In genomic region chr6:106535012-106535411, GRCh38 we compare ENCODE assay signal across 21 cellular contexts.
DNase-seq lines count a peak whose midpoint lies in the region; ATAC-seq and TF ChIP-seq lines count a peak whose summit lies in the region.
"Had no signal": no experiment of that assay in that cellular context is flagged by ENCODE, and none has a peak within 500 bp of the region (broad histone marks: within the 10 kb centered on the region; RNA-seq: fewer than 3 reads in every experiment).

No MANE protein-coding gene starts in this region.

- H3K9me3 ChIP-seq in naive thymus-derived CD4-positive, alpha-beta T cell (ENCODE audit: control insufficient read depth in 2 of 3, low read length in 3 of 3), result no peaks in the 10 kb centered on the region
- no peaks in the 10 kb centered on the region for H3K9me3 ChIP-seq in MG63
- H3K9me3 ChIP-seq: thyroid gland had no signal

- H3K4me3 ChIP-seq in naive thymus-derived CD4-positive, alpha-beta T cell (ENCODE audit: low read length), result no peak overlapping the region
- no peak overlapping the region for H3K4me3 ChIP-seq in MG63
- H3K4me3 ChIP-seq: thyroid gland had no signal

- peak overlapping the region; percentile 84 for H3K27ac Mint-ChIP-seq in activated CD8-positive, alpha-beta T cell treated with anti-CD3 and anti-CD28 coated beads for 36 hours
- H3K27ac Mint-ChIP-seq in activated CD8-positive, alpha-beta T cell treated with anti-CD3 and anti-CD28 coated beads, Interleukin-2, amount 10 ng/mL, durations not matched to agents 7 days and 5 days, result no peak overlapping the region
- peak overlapping the region; percentile 82 for H3K27ac Mint-ChIP-seq in activated T-helper 2 cell treated with anti-CD3 and anti-CD28 coated beads, Interferon-gamma antibody, Interleukin-2, Interleukin-4, amounts not matched to agents 10 μg/mL and 5 μg/mL and 100 μg/mL, durations not matched to agents 14 hours and 24 hours and 36 hours
- peak overlapping the region in 6 of 9 donors; percentile 26 to 88 (median 74) for H3K27ac Mint-ChIP-seq in naive thymus-derived CD4-positive, alpha-beta T cell
- H3K27ac Mint-ChIP-seq: endodermal cell, mesothelial cell of epicardium had no signal

- H3K4me1 Mint-ChIP-seq in activated CD8-positive, alpha-beta T cell treated with anti-CD3 and anti-CD28 coated beads for 36 hours (ENCODE audit: low read depth), result peaks cover 73% of the 10 kb centered on the region
- H3K4me1 Mint-ChIP-seq in activated CD8-positive, alpha-beta T cell treated with anti-CD3 and anti-CD28 coated beads, Interleukin-2, amount 10 ng/mL, durations not matched to agents 7 days and 5 days (ENCODE audit: low read depth), result peaks cover 57% of the 10 kb centered on the region
- peaks cover 66% of the 10 kb centered on the region for H3K4me1 Mint-ChIP-seq in activated T-helper 2 cell treated with anti-CD3 and anti-CD28 coated beads, Interferon-gamma antibody, Interleukin-2, Interleukin-4, amounts not matched to agents 10 μg/mL and 5 μg/mL and 100 μg/mL, durations not matched to agents 14 hours and 24 hours and 36 hours (ENCODE audit: low read depth)
- H3K4me1 Mint-ChIP-seq in naive thymus-derived CD4-positive, alpha-beta T cell, result peaks cover 38 to 88% (median 82%) of the 10 kb centered on the region in 7 donors

- intact Hi-C loops in activated CD8-positive, alpha-beta T cell treated with anti-CD3 and anti-CD28 coated beads for 36 hours (cut with micrococcal nuclease), result loop anchor here (2.0 kb wide), 1 partner anchor 14 kb away; no protein-coding TSS in a partner anchor
- intact Hi-C loops in activated T-helper 2 cell treated with anti-CD3 and anti-CD28 coated beads, Interferon-gamma antibody, Interleukin-2, Interleukin-4, amounts not matched to agents 10 μg/mL and 5 μg/mL and 100 μg/mL, durations not matched to agents 14 hours and 24 hours and 36 hours (cut with micrococcal nuclease), result loop anchor here (2.0 kb wide), 1 partner anchor 18 kb away; no protein-coding TSS in a partner anchor
- intact Hi-C loops in naive thymus-derived CD4-positive, alpha-beta T cell (cut with micrococcal nuclease), result no loop called here

- no peak overlapping the region for H3K4me3 Mint-ChIP-seq in activated CD8-positive, alpha-beta T cell treated with anti-CD3 and anti-CD28 coated beads for 36 hours
- H3K4me3 Mint-ChIP-seq in activated CD8-positive, alpha-beta T cell treated with anti-CD3 and anti-CD28 coated beads, Interleukin-2, amount 10 ng/mL, durations not matched to agents 7 days and 5 days, result no peak overlapping the region
- H3K4me3 Mint-ChIP-seq in activated T-helper 2 cell treated with anti-CD3 and anti-CD28 coated beads, Interferon-gamma antibody, Interleukin-2, Interleukin-4, amounts not matched to agents 10 μg/mL and 5 μg/mL and 100 μg/mL, durations not matched to agents 14 hours and 24 hours and 36 hours (ENCODE audit: low read depth), result peak overlapping the region; percentile 9
- peak overlapping the region in 2 of 10 donors; percentile 43 to 44 for H3K4me3 Mint-ChIP-seq in naive thymus-derived CD4-positive, alpha-beta T cell
- H3K4me3 Mint-ChIP-seq: endodermal cell, mesothelial cell of epicardium had no signal

- peaks cover 11 to 20% (median 20%) of the 10 kb centered on the region in 3 experiments for H3K36me3 ChIP-seq in naive thymus-derived CD4-positive, alpha-beta T cell (ENCODE audit: control insufficient read depth in 2 of 3, insufficient read depth in 3 of 3, low read length in 3 of 3)
- H3K36me3 ChIP-seq in MG63, result no peaks in the 10 kb centered on the region
- H3K36me3 ChIP-seq: WERI-Rb-1 had no signal

- peaks cover 51% of the 10 kb centered on the region for H3K36me3 Mint-ChIP-seq in activated CD8-positive, alpha-beta T cell treated with anti-CD3 and anti-CD28 coated beads for 36 hours (ENCODE audit: low read depth)
- H3K36me3 Mint-ChIP-seq in activated CD8-positive, alpha-beta T cell treated with anti-CD3 and anti-CD28 coated beads, Interleukin-2, amount 10 ng/mL, durations not matched to agents 7 days and 5 days (ENCODE audit: low read depth), result peaks cover 83% of the 10 kb centered on the region
- H3K36me3 Mint-ChIP-seq in activated T-helper 2 cell treated with anti-CD3 and anti-CD28 coated beads, Interferon-gamma antibody, Interleukin-2, Interleukin-4, amounts not matched to agents 10 μg/mL and 5 μg/mL and 100 μg/mL, durations not matched to agents 14 hours and 24 hours and 36 hours (ENCODE audit: low read depth), result peaks cover 91% of the 10 kb centered on the region
- peaks cover 6 to 74% (median 54%) of the 10 kb centered on the region in 5 donors for H3K36me3 Mint-ChIP-seq in naive thymus-derived CD4-positive, alpha-beta T cell
- H3K36me3 Mint-ChIP-seq: mesothelial cell of epicardium had no signal

- TF ChIP-seq CTCF in activated CD8-positive, alpha-beta T cell treated with anti-CD3 and anti-CD28 coated beads for 36 hours (IDR thresholded peaks at IDR 0.05), result no peak
- TF ChIP-seq CTCF in GM20000 (IDR thresholded peaks at IDR 0.05; ENCODE audit: extremely low read depth, missing control alignments), result no peak

- H3K9me3 Mint-ChIP-seq in activated CD8-positive, alpha-beta T cell treated with anti-CD3 and anti-CD28 coated beads for 36 hours, result no peaks in the 10 kb centered on the region
- H3K9me3 Mint-ChIP-seq in activated CD8-positive, alpha-beta T cell treated with anti-CD3 and anti-CD28 coated beads, Interleukin-2, amount 10 ng/mL, durations not matched to agents 7 days and 5 days (ENCODE audit: insufficient read depth), result no peaks in the 10 kb centered on the region
- no peaks in the 10 kb centered on the region for H3K9me3 Mint-ChIP-seq in activated T-helper 2 cell treated with anti-CD3 and anti-CD28 coated beads, Interferon-gamma antibody, Interleukin-2, Interleukin-4, amounts not matched to agents 10 μg/mL and 5 μg/mL and 100 μg/mL, durations not matched to agents 14 hours and 24 hours and 36 hours
- no peaks in the 10 kb centered on the region for H3K9me3 Mint-ChIP-seq in naive thymus-derived CD4-positive, alpha-beta T cell
- H3K9me3 Mint-ChIP-seq: endodermal cell, mesothelial cell of epicardium had no signal

- no peak overlapping the region for H3K27ac ChIP-seq in naive thymus-derived CD4-positive, alpha-beta T cell (ENCODE audit: low read depth, low read length)
- H3K27ac ChIP-seq: thyroid gland, WERI-Rb-1 had no signal

- H3K4me1 ChIP-seq in naive thymus-derived CD4-positive, alpha-beta T cell (ENCODE audit: control insufficient read depth in 2 of 2, insufficient read depth in 2 of 2, low read length in 2 of 2), result peaks cover 19 to 28% of the 10 kb centered on the region in 2 donors
- H3K4me1 ChIP-seq: thyroid gland had no signal

- ATAC-seq in activated CD8-positive, alpha-beta T cell treated with anti-CD3 and anti-CD28 coated beads for 36 hours, result peak; percentile 35
- no peak for ATAC-seq in activated CD8-positive, alpha-beta T cell treated with anti-CD3 and anti-CD28 coated beads, Interleukin-2, amount 10 ng/mL, durations not matched to agents 7 days and 5 days
- peak; percentile 25 for ATAC-seq in GM18909 (IDR thresholded peaks at IDR 0.05; ENCODE audit: poor library complexity, unreplicated experiment)
- ATAC-seq in naive thymus-derived CD4-positive, alpha-beta T cell, result no peak
- no peak for ATAC-seq in HG03135 (IDR thresholded peaks at IDR 0.05; ENCODE audit: unreplicated experiment)
- ATAC-seq: left colon had no signal

- no peaks in the 10 kb centered on the region for H3K27me3 Mint-ChIP-seq in activated CD8-positive, alpha-beta T cell treated with anti-CD3 and anti-CD28 coated beads for 36 hours
- no peaks in the 10 kb centered on the region for H3K27me3 Mint-ChIP-seq in activated CD8-positive, alpha-beta T cell treated with anti-CD3 and anti-CD28 coated beads, Interleukin-2, amount 10 ng/mL, durations not matched to agents 7 days and 5 days (ENCODE audit: low read depth)
- no peaks in the 10 kb centered on the region for H3K27me3 Mint-ChIP-seq in activated T-helper 2 cell treated with anti-CD3 and anti-CD28 coated beads, Interferon-gamma antibody, Interleukin-2, Interleukin-4, amounts not matched to agents 10 μg/mL and 5 μg/mL and 100 μg/mL, durations not matched to agents 14 hours and 24 hours and 36 hours (ENCODE audit: low read depth)
- no peaks in the 10 kb centered on the region for H3K27me3 Mint-ChIP-seq in naive thymus-derived CD4-positive, alpha-beta T cell

- H3K27me3 ChIP-seq in naive thymus-derived CD4-positive, alpha-beta T cell (ENCODE audit: control insufficient read depth in 2 of 2, insufficient read depth in 2 of 2, low read length in 2 of 2), result no peaks in the 10 kb centered on the region
- no peaks in the 10 kb centered on the region for H3K27me3 ChIP-seq in MG63
- H3K27me3 ChIP-seq: thyroid gland had no signal

- POLR2A ChIA-PET in activated CD8-positive, alpha-beta T cell treated with anti-CD3 and anti-CD28 coated beads for 36 hours (lab: Charles Lee), result interaction anchor here (1.0 to 5.6 kb wide), 9 partner anchors 9 to 543 kb away, joined by 3 to 65 read pairs (median 8); no protein-coding TSS in a partner anchor
- POLR2A ChIA-PET in activated CD8-positive, alpha-beta T cell treated with anti-CD3 and anti-CD28 coated beads, Interleukin-2, amount 10 ng/mL, durations not matched to agents 7 days and 5 days (lab: Charles Lee), result interaction anchor here (1.9 to 2.6 kb wide), 4 partner anchors 10 to 24 kb away, joined by 6 to 25 read pairs (median 14); no protein-coding TSS in a partner anchor
- POLR2A ChIA-PET in naive thymus-derived CD4-positive, alpha-beta T cell (lab: Charles Lee), result interaction anchor here (1.2 to 2.2 kb wide), 4 partner anchors 9 to 22 kb away, joined by 6 to 14 read pairs (median 9); no protein-coding TSS in a partner anchor

- DNase-seq in activated CD8-positive, alpha-beta T cell treated with anti-CD3 and anti-CD28 coated beads for 36 hours, result peak; percentile 44
- no peak for DNase-seq in activated CD8-positive, alpha-beta T cell treated with anti-CD3 and anti-CD28 coated beads, Interleukin-2, amount 10 ng/mL, durations not matched to agents 7 days and 5 days
- no peak for DNase-seq in activated T-helper 2 cell treated with anti-CD3 and anti-CD28 coated beads, Interferon-gamma antibody, Interleukin-2, Interleukin-4, amounts not matched to agents 10 μg/mL and 5 μg/mL and 100 μg/mL, durations not matched to agents 14 hours and 24 hours and 36 hours (ENCODE audit: low spot score)
- no peak for DNase-seq in naive thymus-derived CD4-positive, alpha-beta T cell
- DNase-seq in MG63 (no peak), GM20000 (ENCODE audit: low spot score) (no peak)
- DNase-seq: C1 segment of cervical spinal cord, DMS 273 treated with DMSO at 0.1 percent for 48 hours, endodermal cell, glutamatergic neuron, KG1, left colon, NCI-H187, posterior cingulate gyrus, Right ventricle myocardium superior, SW 1271, thyroid gland, WERI-Rb-1 had no signal

- CTCF ChIA-PET in activated CD8-positive, alpha-beta T cell treated with anti-CD3 and anti-CD28 coated beads for 36 hours (lab: Charles Lee), result interaction anchor here (1.3 to 2.5 kb wide), 5 partner anchors 10 to 27 kb away, joined by 3 to 27 read pairs (median 5); no protein-coding TSS in a partner anchor
- CTCF ChIA-PET in activated CD8-positive, alpha-beta T cell treated with anti-CD3 and anti-CD28 coated beads, Interleukin-2, amount 10 ng/mL, durations not matched to agents 7 days and 5 days (lab: Charles Lee), result interaction anchor here (0.9 to 2.8 kb wide), 8 partner anchors 10 to 32 kb away, joined by 3 to 35 read pairs (median 4); no protein-coding TSS in a partner anchor
- CTCF ChIA-PET in naive thymus-derived CD4-positive, alpha-beta T cell (lab: Charles Lee), result interaction anchor here (0.6 to 1.5 kb wide), 3 partner anchors 22 to 89 kb away, joined by 3 to 5 read pairs (median 3); no protein-coding TSS in a partner anchor

Comparison
In these comparisons a context has a peak if more than half of its experiments do, and no peak if none do; other contexts are left out.
1. ATAC-seq: peak in activated CD8-positive, alpha-beta T cell treated with anti-CD3 and anti-CD28 coated beads for 36 hours (single experiment) and GM18909 (single experiment); none in activated CD8-positive, alpha-beta T cell treated with anti-CD3 and anti-CD28 coated beads, Interleukin-2, amount 10 ng/mL, durations not matched to agents 7 days and 5 days (single experiment), naive thymus-derived CD4-positive, alpha-beta T cell (single experiment) and HG03135 (single experiment).
2. intact Hi-C loops: an anchor here in activated CD8-positive, alpha-beta T cell treated with anti-CD3 and anti-CD28 coated beads for 36 hours (2.0 kb wide) and activated T-helper 2 cell treated with anti-CD3 and anti-CD28 coated beads, Interferon-gamma antibody, Interleukin-2, Interleukin-4, amounts not matched to agents 10 μg/mL and 5 μg/mL and 100 μg/mL, durations not matched to agents 14 hours and 24 hours and 36 hours (2.0 kb wide); none called in naive thymus-derived CD4-positive, alpha-beta T cell.